ENCODE assay signal across 8 cellular contexts in genomic region chr20:34302723-34303528, GRCh38. TPM values are rescaled to one million over a fixed set of nuclear protein-coding genes. Genes with fewer than 3 reads are reported as not detected.
DNase-seq lines count a peak whose midpoint lies in the region; TF ChIP-seq lines count a peak whose summit lies in the region.

TSS of gene AHCY (minus strand) at chr20:34303355. CDS start at chr20:34303270, 85 bp downstream.

- no peaks in the 10 kb centered on the region for H3F3A ChIP-seq in MM.1S (ENCODE audit: insufficient read depth, low read length)
- peaks cover 14% of the 10 kb centered on the region for H3F3A ChIP-seq in neural progenitor cell (ENCODE audit: low read depth)

- H3K4me2 ChIP-seq in MM.1S (ENCODE audit: low read depth, low read length) (peak within 1 kb of the TSS; percentile 87), neural progenitor cell (peak within 1 kb of the TSS; percentile 87)

- peak within 1 kb of the TSS; percentile 93 for H3K4me3 Mint-ChIP-seq in neural progenitor cell

- H3K4me1 ChIP-seq in ES-I3 (ENCODE audit: insufficient read depth, low read length) = peaks cover 13% of the 10 kb centered on the region
- H3K4me1 ChIP-seq in HAP-1 = peaks cover 15% of the 10 kb centered on the region
- H3K4me1 ChIP-seq in MM.1S (ENCODE audit: low read length) = peaks cover 16% of the 10 kb centered on the region
- peaks cover 9% of the 10 kb centered on the region for H3K4me1 ChIP-seq in neural progenitor cell

- H3K27me3 ChIP-seq in HAP-1 (ENCODE audit: low read depth) = no peaks in the 10 kb centered on the region
- H3K27me3 ChIP-seq in MM.1S (replicated peaks; ENCODE audit: insufficient read depth, low read length) = no peaks in the 10 kb centered on the region
- H3K27me3 ChIP-seq in neural progenitor cell = no peaks in the 10 kb centered on the region

- H3K27me3 Mint-ChIP-seq in neural progenitor cell (ENCODE audit: insufficient read depth, low read depth) = peaks cover 2% of the 10 kb centered on the region

- peak within 1 kb of the TSS; percentile 64 for H3K9ac ChIP-seq in ES-I3 (ENCODE audit: low read depth, low read length)
- peak within 1 kb of the TSS; percentile 96 for H3K9ac ChIP-seq in MM.1S (ENCODE audit: low read length)
- H3K9ac ChIP-seq in neural progenitor cell = peak within 1 kb of the TSS; percentile 75

- no peaks in the 10 kb centered on the region for H3K9me3 Mint-ChIP-seq in neural progenitor cell

- H3K27ac ChIP-seq in MM.1S (ENCODE audit: low read length) = peak within 1 kb of the TSS; percentile 73
- peak within 1 kb of the TSS; percentile 91 for H3K27ac ChIP-seq in neural progenitor cell

- H3K4me3 ChIP-seq in HAP-1 = peak within 1 kb of the TSS; percentile 94
- H3K4me3 ChIP-seq in MM.1S (ENCODE audit: low read length) = peak within 1 kb of the TSS; percentile 91
- peak within 1 kb of the TSS; percentile 74 to 79 for H3K4me3 ChIP-seq in foreskin fibroblast (ENCODE audit: low read depth in 1 of 2, low read length in 2 of 2)
- peak within 1 kb of the TSS; percentile 74 for H3K4me3 ChIP-seq in neural progenitor cell

- H3K4me1 Mint-ChIP-seq in neural progenitor cell = peaks cover 17% of the 10 kb centered on the region

- in situ Hi-C loops in HAP-1 (cut with MboI; ENCODE audit: low sequenced_read_pairs) = loop anchor here (5.0 to 25.0 kb wide), 2 partner anchors 214 to 409 kb away; partner anchors contain the start of genes DYNLRB1 and TP53INP2

- H2AFZ ChIP-seq in MM.1S (ENCODE audit: low read length) (peak within 1 kb of the TSS; percentile 84), neural progenitor cell (replicated peaks) (peak within 1 kb of the TSS; percentile 85)

- H3K9me3 ChIP-seq in ES-I3 (ENCODE audit: control insufficient read depth, insufficient read depth, low read length) (no peaks in the 10 kb centered on the region), HAP-1 (0 out of 2 replicates have a peak, but pooled peaks cover 2% of the 10 kb centered on the region), MM.1S (replicated peaks; ENCODE audit: insufficient read depth, low read length) (no peaks in the 10 kb centered on the region), neural progenitor cell (ENCODE audit: low read depth) (no peaks in the 10 kb centered on the region)

- 0 out of 2 replicates have a peak, but pooled peaks cover 4% of the 10 kb centered on the region for H3K36me3 ChIP-seq in ES-I3 (ENCODE audit: insufficient read depth, low read length)
- peaks cover 29% of the 10 kb centered on the region for H3K36me3 ChIP-seq in HAP-1 (replicated peaks)
- H3K36me3 ChIP-seq in MM.1S (replicated peaks; ENCODE audit: insufficient read depth, low read length) = no peaks in the 10 kb centered on the region
- H3K36me3 ChIP-seq in neural progenitor cell = no peaks in the 10 kb centered on the region

- no peaks in the 10 kb centered on the region for H4K20me1 ChIP-seq in MM.1S (ENCODE audit: insufficient read depth, low read length)
- no peaks in the 10 kb centered on the region for H4K20me1 ChIP-seq in neural progenitor cell (ENCODE audit: low read depth)

- H3K9me2 ChIP-seq in MM.1S (replicated peaks; ENCODE audit: insufficient read depth, low read length) = no peaks in the 10 kb centered on the region

- H3K27ac Mint-ChIP-seq in neural progenitor cell = peak within 1 kb of the TSS; percentile 88

- TF ChIP-seq CTCF in MM.1S (IDR thresholded peaks at IDR 0.05; ENCODE audit: low read length) (no peak; the same call in 1 of the 2 replicates), foreskin fibroblast (IDR thresholded peaks at IDR 0.05; ENCODE audit: low read depth, low read length) (peak; percentile 6), neural progenitor cell (IDR thresholded peaks at IDR 0.05) (no peak)

- H3K36me3 Mint-ChIP-seq in neural progenitor cell = peaks cover 6% of the 10 kb centered on the region

- DNase-seq in HAP-1 (ENCODE audit: low spot score in 2 of 2) = peak; percentile 97 to 99
- DNase-seq in MM.1S = peak; percentile 96
- peak; percentile 96 for DNase-seq in SIG-M5 (lab: John Stamatoyannopoulos, UW)
- DNase-seq in activated gamma-delta T cell treated with Interleukin-2 at 50 U/mL for 16 hours = peak; percentile 87
- DNase-seq in foreskin fibroblast = peak; percentile 96 to 99
- DNase-seq in neural progenitor cell (ENCODE audit: low spot score) = peak; percentile 98
- DNase-seq in stromal cell of bone marrow (ENCODE audit: low read depth) = peak; percentile 92

- H3K79me2 ChIP-seq in MM.1S (ENCODE audit: low read length) (peaks cover 44% of the 10 kb centered on the region), neural progenitor cell (ENCODE audit: low read depth) (peaks cover 47% of the 10 kb centered on the region)

RNA-seq across cellular contexts. Expression of gene AHCY, which starts in this region (rescaled TPM):
- 184 and 269 TPM in 2 replicates for total RNA-seq in neural progenitor cell (ENCODE audit: low replicate concordance)

Comparison
In these comparisons a context has a peak if more than half of its experiments do, and no peak if none do; other contexts are left out.
1. Peak in every context shown above with its lines: DNase-seq, H3K4me3 ChIP-seq and H3K27ac ChIP-seq.